11 cellular contexts compared by ENCODE assay signal in genomic region chr15:77023576-77024272, GRCh38. TPM values are rescaled to one million over a fixed set of nuclear protein-coding genes. Genes with fewer than 3 reads are reported as not detected.
DNase-seq lines count a peak whose midpoint lies in the region; ATAC-seq and TF ChIP-seq lines count a peak whose summit lies in the region.
"Had no signal": no experiment of that assay in that cellular context is flagged by ENCODE, and none has a peak within 500 bp of the region (broad histone marks: within the 10 kb centered on the region; RNA-seq: fewer than 3 reads in every experiment).

No MANE protein-coding gene starts in this region.

- no peak overlapping the region for H2AFZ ChIP-seq in HCT116 (ENCODE audit: low read depth, low read length, poor library complexity, severe bottlenecking)
- H2AFZ ChIP-seq in osteoblast (ENCODE audit: low read length), result no peak overlapping the region

- no TSS peak for BruUV-seq in HCT116 (replicated peaks; lab: Mats Ljungman, UMichigan)

- peaks cover 16 to 48% of the 10 kb centered on the region in 2 donors for H3K36me3 Mint-ChIP-seq in CD4-positive, alpha-beta memory T cell
- H3K36me3 Mint-ChIP-seq in central memory CD8-positive, alpha-beta T cell (ENCODE audit: insufficient read depth), result peaks cover 27% of the 10 kb centered on the region

- H3K9me3 ChIP-seq in CD4-positive, alpha-beta memory T cell (ENCODE audit: control insufficient read depth in 1 of 2, low read length in 2 of 2), result no peaks in the 10 kb centered on the region
- H3K9me3 ChIP-seq in HCT116 (ENCODE audit: control insufficient read depth in 1 of 2, insufficient read depth in 1 of 2, low read depth in 1 of 2, low read length in 2 of 2), result no peaks in the 10 kb centered on the region
- H3K9me3 ChIP-seq in osteoblast (ENCODE audit: low read depth, low read length), result no peaks in the 10 kb centered on the region
- H3K9me3 ChIP-seq: ascending aorta had no signal

- H3K4me1 ChIP-seq in CD4-positive, alpha-beta memory T cell (ENCODE audit: insufficient read depth, low read length), result peaks cover 56% of the 10 kb centered on the region
- H3K4me1 ChIP-seq in HCT116 (ENCODE audit: control insufficient read depth in 1 of 2, insufficient read depth in 2 of 2, low read length in 2 of 2) (no peaks in the 10 kb centered on the region), osteoblast (ENCODE audit: insufficient read depth, low read length) (peaks cover 10% of the 10 kb centered on the region)
- H3K4me1 ChIP-seq: ascending aorta, foreskin keratinocyte had no signal

- no peak overlapping the region for H3K4me3 ChIP-seq in CD4-positive, alpha-beta memory T cell (ENCODE audit: low read length in 2 of 2)
- H3K4me3 ChIP-seq in HCT116 (replicated peaks in 1 of 2; ENCODE audit: low read depth in 1 of 2, low read length in 2 of 2), result no peak overlapping the region
- H3K4me3 ChIP-seq in osteoblast (ENCODE audit: insufficient read depth, low read length), result no peak overlapping the region
- H3K4me3 ChIP-seq: ascending aorta had no signal

- H3K27ac ChIP-seq in CD4-positive, alpha-beta memory T cell (ENCODE audit: low read depth, low read length), result peak overlapping the region; percentile 70
- no peak overlapping the region for H3K27ac ChIP-seq in HCT116 (ENCODE audit: low read depth, low read length)
- H3K27ac ChIP-seq in osteoblast (ENCODE audit: low read depth, low read length), result no peak overlapping the region
- H3K27ac ChIP-seq: ascending aorta, foreskin keratinocyte had no signal

- RAD21 ChIA-PET in HCT116 (lab: Charles Lee; ENCODE audit: low non-redundant PET in 1 of 2, low total read pairs in 2 of 2, uncharacterized antibody in 2 of 2, unreplicated experiment in 2 of 2), result no interaction called here

- H3K36me3 ChIP-seq in CD4-positive, alpha-beta memory T cell (ENCODE audit: insufficient read depth, low read length), result peaks cover 77% of the 10 kb centered on the region
- no peaks in the 10 kb centered on the region for H3K36me3 ChIP-seq in HCT116 (ENCODE audit: control insufficient read depth in 1 of 2, insufficient read depth in 2 of 2, low read length in 2 of 2)
- H3K36me3 ChIP-seq in osteoblast (ENCODE audit: insufficient read depth, low read length), result no peaks in the 10 kb centered on the region

- H3K9ac ChIP-seq in HCT116 (ENCODE audit: low read length), result no peak overlapping the region

- DNase-seq in CD4-positive, alpha-beta memory T cell, result peak in 1 of 5 donors; percentile 39
- DNase-seq in HCT116 (ENCODE audit: low read depth, low spot score) (no peak), osteoblast (ENCODE audit: insufficient read length, low spot score, missing footprints) (peak; percentile 79), GM19240 (ENCODE audit: insufficient read length, low spot score) (no peak), middle frontal gyrus (ENCODE audit: extremely low spot score, low spot score) (no peak)
- no peak for DNase-seq in central memory CD8-positive, alpha-beta T cell (ENCODE audit: low spot score in 2 of 2)
- DNase-seq in activated CD4-positive, CD25-positive, alpha-beta regulatory T cell (lab: John Stamatoyannopoulos, UW), result no peak
- DNase-seq: foreskin keratinocyte had no signal

- H3K27ac Mint-ChIP-seq in CD4-positive, alpha-beta memory T cell, result peak overlapping the region; percentile 88 to 100 (median 98)
- H3K27ac Mint-ChIP-seq in central memory CD8-positive, alpha-beta T cell (ENCODE audit: low read depth), result peak overlapping the region; percentile 100

- H3K27me3 ChIP-seq in CD4-positive, alpha-beta memory T cell (ENCODE audit: insufficient read depth, low read length), result no peaks in the 10 kb centered on the region
- no peaks in the 10 kb centered on the region for H3K27me3 ChIP-seq in HCT116 (ENCODE audit: insufficient read depth, low read length)
- H3K27me3 ChIP-seq in osteoblast (ENCODE audit: insufficient read depth, low read length), result no peaks in the 10 kb centered on the region
- H3K27me3 ChIP-seq: ascending aorta, foreskin keratinocyte had no signal

- TF ChIP-seq RAD21 in HCT116 (IDR thresholded peaks at IDR 0.05; ENCODE audit: low read depth), result no peak

- peak overlapping the region in 4 of 8 donors; percentile 10 to 65 (median 33) for H3K4me3 Mint-ChIP-seq in CD4-positive, alpha-beta memory T cell
- peak overlapping the region; percentile 78 for H3K4me3 Mint-ChIP-seq in central memory CD8-positive, alpha-beta T cell

- H3K9me2 ChIP-seq in HCT116 (ENCODE audit: insufficient read depth), result no peaks in the 10 kb centered on the region

- peaks cover 28 to 57% (median 47%) of the 10 kb centered on the region in 4 donors for H3K4me1 Mint-ChIP-seq in CD4-positive, alpha-beta memory T cell
- peaks cover 57% of the 10 kb centered on the region for H3K4me1 Mint-ChIP-seq in central memory CD8-positive, alpha-beta T cell

- CTCF ChIA-PET in CD4-positive, alpha-beta memory T cell (lab: Charles Lee; ENCODE audit: partially characterized antibody), result interaction anchor here (0.7 to 4.9 kb wide), 19 partner anchors 8 to 519 kb away, joined by 3 to 69 read pairs (median 4); partner anchors contain the start of genes PSTPIP1, RCN2 and SCAPER
- CTCF ChIA-PET in HCT116 (lab: Charles Lee), result interaction anchor here (0.8 to 3.7 kb wide), 8 partner anchors 11 to 847 kb away, joined by 3 to 21 read pairs (median 5); no protein-coding TSS in a partner anchor

- POLR2A ChIA-PET in CD4-positive, alpha-beta memory T cell (lab: Charles Lee; ENCODE audit: partially characterized antibody), result interaction anchor here (1.2 to 17.8 kb wide), 5 partner anchors 10 to 36 kb away, joined by 3 to 472 read pairs (median 9); partner anchors contain the start of gene PSTPIP1
- POLR2A ChIA-PET in HCT116 (lab: Charles Lee), result no interaction called here

- TF ChIP-seq CTCF in HCT116 (IDR thresholded peaks at IDR 0.05 in 2 of 3, conservative IDR thresholded peaks at IDR 0.05 in 1 of 3; ENCODE audit: borderline replicate concordance in 1 of 3, insufficient read depth in 1 of 3, low read depth in 2 of 3, low read length in 2 of 3) (no peak), osteoblast (IDR thresholded peaks at IDR 0.05; ENCODE audit: extremely low read depth, low read depth, low read length) (no peak)

- no peaks in the 10 kb centered on the region for H3K79me2 ChIP-seq in HCT116 (ENCODE audit: insufficient read depth, low read length)
- no peaks in the 10 kb centered on the region for H3K79me2 ChIP-seq in osteoblast (ENCODE audit: insufficient read depth, low read length)

- no peaks in the 10 kb centered on the region for H3K27me3 Mint-ChIP-seq in CD4-positive, alpha-beta memory T cell
- no peaks in the 10 kb centered on the region for H3K27me3 Mint-ChIP-seq in central memory CD8-positive, alpha-beta T cell

- intact Hi-C loops in CD4-positive, alpha-beta memory T cell (cut with micrococcal nuclease), result loop anchor here (2.0 to 5.0 kb wide), 3 partner anchors 51 to 121 kb away; partner anchors contain the start of gene RCN2
- intact Hi-C loops in HCT116 (cut with micrococcal nuclease), result loop anchor here (2.0 to 5.0 kb wide), 3 partner anchors 473 to 799 kb away; no protein-coding TSS in a partner anchor

- no peaks in the 10 kb centered on the region for H3K9me3 Mint-ChIP-seq in CD4-positive, alpha-beta memory T cell
- no peaks in the 10 kb centered on the region for H3K9me3 Mint-ChIP-seq in central memory CD8-positive, alpha-beta T cell

- H4K20me1 ChIP-seq in HCT116 (ENCODE audit: insufficient read depth) (no peaks in the 10 kb centered on the region), osteoblast (ENCODE audit: insufficient read depth, low read length) (no peaks in the 10 kb centered on the region)

- peak; percentile 48 for ATAC-seq in HCT116
- ATAC-seq in central memory CD8-positive, alpha-beta T cell (replicated peaks; ENCODE audit: extremely low read depth, poor library complexity, severe bottlenecking), result no peak

- TF ChIP-seq POLR2A in HCT116 (IDR thresholded peaks at IDR 0.05; ENCODE audit: borderline replicate concordance, extremely low read depth, insufficient read depth, insufficient read length), result no peak

- H3K4me2 ChIP-seq in HCT116 (ENCODE audit: low read length) (peak overlapping the region; percentile 25; the same call in 1 of the 2 replicates), osteoblast (ENCODE audit: insufficient read depth, low read length) (no peak overlapping the region)

TF ChIP-seq in HCT116, 20 proteins besides CTCF, POLR2A, EP300 and RAD21 (continues in another document):
- TF ChIP-seq EZH2phosphoT487 (IDR thresholded peaks at IDR 0.05; ENCODE audit: borderline replicate concordance) (no peak), REST (IDR thresholded peaks at IDR 0.05; ENCODE audit: low read depth) (no peak), SRF (IDR thresholded peaks at IDR 0.05; ENCODE audit: low read depth) (no peak), JUND (IDR thresholded peaks at IDR 0.05) (no peak)

RNA-seq across cellular contexts. Expression of gene PSTPIP1, which starts 28.8 kb away (rescaled TPM):
- total RNA-seq in CD4-positive, alpha-beta memory T cell, result 100 to 1,000 TPM; 225 to 233 TPM
- polyA plus RNA-seq in CD4-positive, alpha-beta memory T cell, result 10 to 100 TPM; 62.4 to 63.3 TPM
- total RNA-seq in HCT116 (2021; ENCODE audit: unreplicated experiment), result 0.79 TPM
- polyA plus RNA-seq in HCT116 (2012), result 0.09 TPM in 1 of 2 replicates, not detected in the other
- total RNA-seq in osteoblast, result not detected in 2 replicates
- total RNA-seq: kidney epithelial cell, myocyte had no signal

RNA-seq across cellular contexts. Expression of gene TSPAN3, which starts 47.2 kb away (rescaled TPM):
- 10 to 100 TPM; 13.3 to 14.3 TPM for total RNA-seq in CD4-positive, alpha-beta memory T cell
- polyA plus RNA-seq in CD4-positive, alpha-beta memory T cell, result 10 to 100 TPM; 35.7 to 35.9 TPM
- 140 TPM for total RNA-seq in HCT116 (2021; ENCODE audit: unreplicated experiment)
- polyA plus RNA-seq in HCT116 (2012), result 141 and 173 TPM in 2 replicates
- 203 and 235 TPM in 2 replicates for total RNA-seq in osteoblast

Comparison
In these comparisons a context has a peak if more than half of its experiments do, and no peak if none do; other contexts are left out.
1. RNA of gene PSTPIP1, which starts 28.8 kb away (total RNA-seq): 225 to 233 TPM in CD4-positive, alpha-beta memory T cell; 0.79 TPM in HCT116 (single experiment) and not detected in osteoblast; every median in the first group is over 100 times any median in the second.